In the genomic region with DNA sequence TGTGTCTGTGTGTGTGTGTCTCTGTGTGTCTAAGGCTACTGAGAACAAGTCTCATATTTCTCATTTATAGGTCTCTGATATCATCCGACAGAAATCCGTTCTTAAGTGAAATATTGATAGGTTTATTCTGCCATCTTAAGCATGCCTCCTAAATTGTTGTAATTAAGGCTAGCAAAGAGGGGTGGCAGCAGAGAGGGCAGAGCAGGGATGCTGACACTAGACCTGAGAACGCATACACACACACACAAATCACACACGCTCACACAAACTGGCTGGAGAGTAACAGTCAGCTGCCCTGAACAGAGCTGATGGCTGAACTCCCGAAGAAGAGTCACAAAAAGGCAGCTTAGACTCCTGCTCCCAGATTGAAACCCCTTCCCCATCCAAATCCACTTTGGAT, we compare ENCODE assay signal across 13 cellular contexts.
DNase-seq lines count a peak whose midpoint lies in the region; ATAC-seq and TF ChIP-seq lines count a peak whose summit lies in the region.
"Had no signal": no experiment of that assay in that cellular context is flagged by ENCODE, and none has a peak within 500 bp of the region (broad histone marks: within the 10 kb centered on the region; RNA-seq: fewer than 3 reads in every experiment).

No MANE protein-coding gene starts in this region.

- H3K36me3 ChIP-seq in GM23248 (ENCODE audit: low read depth) (no peaks in the 10 kb centered on the region), hepatocyte (replicated peaks; ENCODE audit: insufficient read depth, low read depth) (no peaks in the 10 kb centered on the region), right atrium auricular region (no peaks in the 10 kb centered on the region)
- H3K36me3 ChIP-seq: ovary had no signal

- H3K9me3 ChIP-seq in GM23248 (ENCODE audit: low read depth) = no peaks in the 10 kb centered on the region
- H3K9me3 ChIP-seq in hepatocyte (ENCODE audit: low read depth) = no peaks in the 10 kb centered on the region
- no peaks in the 10 kb centered on the region for H3K9me3 ChIP-seq in right atrium auricular region
- H3K9me3 ChIP-seq: ovary had no signal

- H3K4me2 ChIP-seq in GM23248 (ENCODE audit: unreplicated experiment) = no peak overlapping the region
- no peak overlapping the region for H3K4me2 ChIP-seq in hepatocyte

- H3K27me3 ChIP-seq in GM23248 (replicated peaks; ENCODE audit: insufficient read depth) (peaks cover 4% of the 10 kb centered on the region), hepatocyte (no peaks in the 10 kb centered on the region), right atrium auricular region (no peaks in the 10 kb centered on the region)
- H3K27me3 ChIP-seq: ovary had no signal

- H3K27ac ChIP-seq in GM23248 (no peak overlapping the region), hepatocyte (no peak overlapping the region), right atrium auricular region (no peak overlapping the region)
- H3K27ac ChIP-seq: ovary had no signal

- 6 to 17% methylated on average over 5 of the region's 5 CpGs for WGBS in GM23248 (ENCODE audit: low coverage in 1 of 2, low lambda C conversion rate in 2 of 2, missing lambda C conversion rate in 2 of 2), 2 experiments
- 59% methylated on average over 5 of the region's 5 CpGs for WGBS in hepatocyte (ENCODE audit: low lambda C conversion rate, missing lambda C conversion rate)

- DNase-seq in AG10803 (ENCODE audit: low read depth) (no peak), GM23248 (peak; percentile 5), NCI-H748 treated with DMSO at 0.1 percent for 48 hours (lab: John Stamatoyannopoulos, UW) (peak; percentile 83), hepatocyte (ENCODE audit: low spot score) (no peak), right atrium auricular region (ENCODE audit: low spot score) (no peak)
- DNase-seq: activated CD4-positive, alpha-beta T cell treated with anti-CD3 and anti-CD28 coated beads for 48 hours; activated T-cell treated with anti-CD3 and anti-CD28 coated beads, Interleukin-2, amount 50 U/mL, for 1 hour; cerebellar nuclear complex; NCI-H446 treated with DMSO at 0.1 percent for 48 hours had no signal

- H3K79me2 ChIP-seq in GM23248 (ENCODE audit: insufficient read depth) (no peaks in the 10 kb centered on the region), hepatocyte (no peaks in the 10 kb centered on the region)

- H3K4me1 ChIP-seq in GM23248 (ENCODE audit: insufficient read depth) = no peaks in the 10 kb centered on the region
- H3K4me1 ChIP-seq in hepatocyte (ENCODE audit: insufficient read depth) = peaks cover 3% of the 10 kb centered on the region
- no peaks in the 10 kb centered on the region for H3K4me1 ChIP-seq in right atrium auricular region

- H3K4me3 ChIP-seq in AG10803 (ENCODE audit: low read length) (no peak overlapping the region), GM23248 (no peak overlapping the region), hepatocyte (no peak overlapping the region), right atrium auricular region (no peak overlapping the region)
- H3K4me3 ChIP-seq: ovary had no signal

- in situ Hi-C loops in GM23248 (cut with MboI) = no loop called here

- H3K9ac ChIP-seq in GM23248 = no peak overlapping the region

- peak; percentile 24 for TF ChIP-seq CTCF in AG10803 (conservative IDR thresholded peaks at IDR 0.05; ENCODE audit: low read length)
- TF ChIP-seq CTCF in hepatocyte (IDR thresholded peaks at IDR 0.05; ENCODE audit: poor library complexity) = peak; percentile 18
- no peak for TF ChIP-seq CTCF in right atrium auricular region (IDR thresholded peaks at IDR 0.05)

- H3K9me2 ChIP-seq in GM23248 (ENCODE audit: insufficient read depth) (no peaks in the 10 kb centered on the region), hepatocyte (replicated peaks; ENCODE audit: insufficient read depth) (no peaks in the 10 kb centered on the region)

- H3F3A ChIP-seq in GM23248 (ENCODE audit: insufficient read depth) = no peaks in the 10 kb centered on the region

- H2AFZ ChIP-seq in GM23248 (no peak overlapping the region), hepatocyte (no peak overlapping the region)

- H4K20me1 ChIP-seq in GM23248 (ENCODE audit: insufficient read depth) = no peaks in the 10 kb centered on the region
- H4K20me1 ChIP-seq in hepatocyte (ENCODE audit: insufficient read depth, poor library complexity, severe bottlenecking) = no peaks in the 10 kb centered on the region

- ATAC-seq in GM21390 (IDR thresholded peaks at IDR 0.05; ENCODE audit: unreplicated experiment) (no peak), HG03108 (IDR thresholded peaks at IDR 0.05; ENCODE audit: unreplicated experiment) (no peak), GM21447 (IDR thresholded peaks at IDR 0.05; ENCODE audit: unreplicated experiment) (no peak)

Comparison
In these comparisons a context has a peak if more than half of its experiments do, and no peak if none do; other contexts are left out.
1. DNase-seq: peak in GM23248 (single experiment) and NCI-H748 treated with DMSO at 0.1 percent for 48 hours (single experiment); none in AG10803 (single experiment), hepatocyte (single experiment) and right atrium auricular region (single experiment).
2. CTCF ChIP-seq: peak in AG10803 (single experiment) and hepatocyte (single experiment); none in right atrium auricular region (0 of 2).